In genomic region chr17:36786867-36787266, GRCh38 we compare ENCODE assay signal across 29 cellular contexts.
"Had no signal": no experiment of that assay in that cellular context is flagged by ENCODE, and none has a peak within 500 bp of the region (broad histone marks: within the 10 kb centered on the region; RNA-seq: fewer than 3 reads in every experiment).

No MANE protein-coding gene starts in this region.

- H3K4me1 ChIP-seq: stomach, suprapubic skin, testis, thyroid gland, tibial artery, tibial nerve, transverse colon, upper lobe of left lung, upper lobe of right lung, uterus, vagina had no signal

- H3K9me3 Mint-ChIP-seq: stimulated activated naive CD8-positive, alpha-beta T cell treated with anti-CD3 and anti-CD28 coated beads, Interleukin-15, amount 100 ng/mL, for 72 hours; stimulated activated naive CD8-positive, alpha-beta T cell treated with anti-CD3 and anti-CD28 coated beads, Interleukin-15, Interleukin-2, amounts not matched to agents 100 ng/mL and 50 ng/mL, for 24 hours; type B pancreatic cell had no signal

- H3K9me3 ChIP-seq: stomach, suprapubic skin, testis, thoracic aorta, thyroid gland, tibial artery, transverse colon, upper lobe of left lung, upper lobe of right lung, uterus, vagina had no signal

- DNase-seq: stimulated activated CD4-positive, alpha-beta T cell treated with anti-CD3 and anti-CD28 coated beads, Interleukin-2, amount 100 ng/mL, for 48 hours; stimulated activated CD4-positive, alpha-beta T cell treated with anti-CD3 and anti-CD28 coated beads, Interleukin-4, amount 100 ng/mL, for 1 hour; stimulated activated CD4-positive, alpha-beta T cell treated with anti-CD3 and anti-CD28 coated beads, Interleukin-4, amount 100 ng/mL, for 24 hours; stimulated activated CD4-positive, alpha-beta T cell treated with anti-CD3 and anti-CD28 coated beads, Interleukin-4, amount 100 ng/mL, for 4 hours; stimulated activated CD8-positive, alpha-beta memory T cell treated with anti-CD3 and anti-CD28 coated beads, Interleukin-4, amount 100 ng/mL, for 48 hours; stimulated activated naive B cell treated with anti-CD40 and anti-IgM and Interleukin-4, amounts not matched to agents 10 μg/mL and 1 μg/mL and 100 μg/mL, for 72 hours; stimulated activated naive CD4-positive, alpha-beta T cell; stimulated activated naive CD4-positive, alpha-beta T cell treated with Interleukin-2 at 50 U/mL for 16 hours; stimulated activated naive CD8-positive, alpha-beta T cell treated with anti-CD3 and anti-CD28 coated beads, Interleukin-15, amount 100 ng/mL, for 72 hours; stimulated activated naive CD8-positive, alpha-beta T cell treated with anti-CD3 and anti-CD28 coated beads, Interleukin-15, Interleukin-2, amounts not matched to agents 100 U/mL and 50 U/mL, for 24 hours; stomach; substantia nigra; testis; thyroid gland; tibial artery; transverse colon; trophoblast cell; upper lobe of left lung; upper lobe of right lung; uterus had no signal

- H3K4me3 Mint-ChIP-seq: stimulated activated effector memory CD8-positive, alpha-beta T cell treated with anti-CD3 and anti-CD28 coated beads, Interleukin-12 subunit alpha, Interleukin-12 subunit beta, amount 100 ng/mL, for 72 hours; stimulated activated memory B cell treated with anti-CD40 and anti-IgM and Interleukin-4, amounts not matched to agents 10 μg/mL and 1 μg/mL and 100 μg/mL, for 72 hours; stimulated activated naive B cell treated with anti-CD40 and anti-IgM and Interleukin-4, amounts not matched to agents 10 μg/mL and 1 μg/mL and 100 μg/mL, for 72 hours; stimulated activated naive CD8-positive, alpha-beta T cell treated with anti-CD3 and anti-CD28 coated beads, Interleukin-15, amount 100 ng/mL, for 72 hours; stimulated activated naive CD8-positive, alpha-beta T cell treated with anti-CD3 and anti-CD28 coated beads, Interleukin-15, Interleukin-2, amounts not matched to agents 100 ng/mL and 50 ng/mL, for 24 hours; type B pancreatic cell had no signal

- H3K27ac Mint-ChIP-seq: stimulated activated effector memory CD8-positive, alpha-beta T cell treated with anti-CD3 and anti-CD28 coated beads, Interleukin-12 subunit alpha, Interleukin-12 subunit beta, amount 100 ng/mL, for 72 hours; stimulated activated memory B cell treated with anti-CD40 and anti-IgM and Interleukin-4, amounts not matched to agents 10 μg/mL and 1 μg/mL and 100 μg/mL, for 72 hours; stimulated activated naive B cell treated with anti-CD40 and anti-IgM and Interleukin-4, amounts not matched to agents 10 μg/mL and 1 μg/mL and 100 μg/mL, for 72 hours; stimulated activated naive CD8-positive, alpha-beta T cell treated with anti-CD3 and anti-CD28 coated beads, Interleukin-15, amount 100 ng/mL, for 72 hours; stimulated activated naive CD8-positive, alpha-beta T cell treated with anti-CD3 and anti-CD28 coated beads, Interleukin-15, Interleukin-2, amounts not matched to agents 100 ng/mL and 50 ng/mL, for 24 hours; type B pancreatic cell had no signal

- H3K27ac ChIP-seq: stomach, suprapubic skin, testis, thoracic aorta, thyroid gland, tibial artery, tibial nerve, transverse colon, upper lobe of left lung, upper lobe of right lung, uterus, vagina had no signal

- FAIRE-seq: urothelium cell line had no signal

- H3K27me3 ChIP-seq: testis, thyroid gland, upper lobe of left lung, uterus, vagina had no signal

- H3K36me3 ChIP-seq: stomach, suprapubic skin, thoracic aorta, thyroid gland, tibial artery, tibial nerve, transverse colon, upper lobe of left lung, upper lobe of right lung, uterus, vagina had no signal

- H3K4me3 ChIP-seq: stomach, suprapubic skin, testis, thoracic aorta, thyroid gland, tibial artery, tibial nerve, transverse colon, upper lobe of left lung, upper lobe of right lung, uterus, vagina had no signal

- H3K4me1 Mint-ChIP-seq: stimulated activated effector memory CD8-positive, alpha-beta T cell treated with anti-CD3 and anti-CD28 coated beads, Interleukin-12 subunit alpha, Interleukin-12 subunit beta, amount 100 ng/mL, for 72 hours; stimulated activated memory B cell treated with anti-CD40 and anti-IgM and Interleukin-4, amounts not matched to agents 10 μg/mL and 1 μg/mL and 100 μg/mL, for 72 hours; stimulated activated naive B cell treated with anti-CD40 and anti-IgM and Interleukin-4, amounts not matched to agents 10 μg/mL and 1 μg/mL and 100 μg/mL, for 72 hours; stimulated activated naive CD8-positive, alpha-beta T cell treated with anti-CD3 and anti-CD28 coated beads, Interleukin-15, amount 100 ng/mL, for 72 hours had no signal

- ATAC-seq: stimulated activated effector memory CD8-positive, alpha-beta T cell treated with anti-CD3 and anti-CD28 coated beads, Interleukin-12 subunit alpha, Interleukin-12 subunit beta, amount 100 ng/mL, for 72 hours; stimulated activated memory B cell treated with anti-CD40 and anti-IgM and Interleukin-4, amounts not matched to agents 10 μg/mL and 1 μg/mL and 100 μg/mL, for 72 hours; stimulated activated naive B cell treated with anti-CD40 and anti-IgM and Interleukin-4, amounts not matched to agents 10 μg/mL and 1 μg/mL and 100 μg/mL, for 72 hours; stimulated activated naive CD8-positive, alpha-beta T cell treated with anti-CD3 and anti-CD28 coated beads, Interleukin-15, amount 100 ng/mL, for 72 hours; stimulated activated naive CD8-positive, alpha-beta T cell treated with anti-CD3 and anti-CD28 coated beads, Interleukin-15, Interleukin-2, amounts not matched to agents 100 U/mL and 50 U/mL, for 24 hours; upper lobe of right lung had no signal

- H3K36me3 Mint-ChIP-seq: stimulated activated effector memory CD8-positive, alpha-beta T cell treated with anti-CD3 and anti-CD28 coated beads, Interleukin-12 subunit alpha, Interleukin-12 subunit beta, amount 100 ng/mL, for 72 hours; stimulated activated memory B cell treated with anti-CD40 and anti-IgM and Interleukin-4, amounts not matched to agents 10 μg/mL and 1 μg/mL and 100 μg/mL, for 72 hours; stimulated activated naive B cell treated with anti-CD40 and anti-IgM and Interleukin-4, amounts not matched to agents 10 μg/mL and 1 μg/mL and 100 μg/mL, for 72 hours; type B pancreatic cell had no signal
